Comparison of ENCODE assay signal across 9 cellular contexts in the genomic region with DNA sequence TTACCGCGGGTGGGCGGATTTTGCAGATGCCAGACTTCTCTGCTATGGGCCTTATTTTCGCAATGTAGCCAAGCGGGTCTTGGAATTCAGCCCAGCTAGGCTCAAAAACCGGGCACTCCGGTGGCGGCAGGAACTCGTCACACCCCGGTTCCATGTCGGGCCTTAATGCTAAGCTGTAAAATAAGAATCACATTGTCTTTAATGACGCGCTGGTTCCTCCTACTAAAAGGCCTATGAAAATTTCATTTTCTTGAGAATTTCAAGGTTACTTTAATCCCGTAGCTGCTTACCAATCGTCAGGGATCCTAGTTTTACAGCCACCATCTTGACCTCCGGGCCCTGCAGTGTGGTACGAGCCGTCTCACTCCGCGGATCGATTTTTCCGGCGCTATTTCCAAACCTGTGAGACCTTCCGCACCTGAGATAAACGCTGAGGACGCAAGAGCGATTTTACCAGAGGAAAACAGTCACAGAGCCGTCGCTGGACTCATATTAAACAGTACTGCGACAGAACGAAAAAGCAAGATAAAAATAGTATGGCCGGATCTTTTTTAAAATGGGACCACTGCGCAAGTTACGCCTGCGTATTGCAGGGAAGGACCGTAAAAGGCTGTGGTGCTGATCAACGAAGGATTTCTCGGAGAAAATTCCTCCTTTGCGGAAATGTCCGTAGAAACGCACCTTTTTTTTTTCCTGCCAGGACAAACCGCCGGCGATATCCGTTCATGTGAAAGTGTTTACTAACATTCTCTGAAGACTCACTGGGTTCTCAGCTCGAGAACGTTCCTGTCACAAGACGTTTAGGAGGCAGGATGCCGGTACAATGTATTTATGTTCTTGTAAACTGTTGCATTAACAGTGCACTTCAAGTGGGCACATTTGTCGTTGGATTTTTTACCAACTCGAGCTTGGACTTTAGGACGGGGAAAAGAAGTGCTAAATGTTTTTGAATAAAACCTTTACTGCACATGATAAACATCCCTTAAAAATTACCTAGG. TPM values are rescaled to one million over a fixed set of nuclear protein-coding genes. Genes with fewer than 3 reads are reported as not detected.
DNase-seq lines count a peak whose midpoint lies in the region; ATAC-seq and TF ChIP-seq lines count a peak whose summit lies in the region.
"Had no signal": no experiment of that assay in that cellular context is flagged by ENCODE, and none has a peak within 500 bp of the region (broad histone marks: within the 10 kb centered on the region; RNA-seq: fewer than 3 reads in every experiment).

A gene (minus strand): TSS at position 346 of the 998 bp plus-strand sequence. CDS start 192 bp downstream, at position 154.

- no peak for TF ChIP-seq CTCF in CD4-positive, alpha-beta T cell (IDR thresholded peaks at IDR 0.05)
- no peak for TF ChIP-seq CTCF in osteoblast (IDR thresholded peaks at IDR 0.05; ENCODE audit: extremely low read depth, low read depth, low read length)
- TF ChIP-seq CTCF in ovary (IDR thresholded peaks at IDR 0.05): no peak

- DNase-seq in CD4-positive, alpha-beta T cell: peak in 7 of 10 experiments; percentile 47 to 60 (median 54)
- DNase-seq in effector memory CD8-positive, alpha-beta T cell: peak; percentile 44 to 77 (median 48)
- DNase-seq in osteoblast (ENCODE audit: insufficient read length, low spot score, missing footprints) (no peak), ovary (no peak), iPS-NIHi7 (ENCODE audit: extremely low spot score) (no peak), NCI-H2029 (lab: John Stamatoyannopoulos, UW) (no peak)

- CTCF ChIA-PET in CD4-positive, alpha-beta T cell (lab: Charles Lee): no interaction called here

- no peaks in the 10 kb centered on the region for H3K27me3 Mint-ChIP-seq in CD4-positive, alpha-beta T cell
- H3K27me3 Mint-ChIP-seq in effector memory CD8-positive, alpha-beta T cell: no peaks in the 10 kb centered on the region

- H3K4me1 ChIP-seq in osteoblast (ENCODE audit: insufficient read depth, low read length) (no peaks in the 10 kb centered on the region), ovary (ENCODE audit: insufficient read depth) (no peaks in the 10 kb centered on the region)

- peak within 1 kb of the TSS; percentile 98 for H3K4me3 Mint-ChIP-seq in CD4-positive, alpha-beta T cell
- peak within 1 kb of the TSS; percentile 87 to 88 for H3K4me3 Mint-ChIP-seq in effector memory CD8-positive, alpha-beta T cell

- TF ChIP-seq EP300 in ovary (IDR thresholded peaks at IDR 0.05): no peak

- no peaks in the 10 kb centered on the region for H3K79me2 ChIP-seq in osteoblast (ENCODE audit: insufficient read depth, low read length)

- ATAC-seq in CD4-positive, alpha-beta T cell (ENCODE audit: poor library complexity): peak; percentile 78
- peak; percentile 72 for ATAC-seq in HG02884 (IDR thresholded peaks at IDR 0.05; ENCODE audit: unreplicated experiment)
- peak; percentile 82 for ATAC-seq in effector memory CD8-positive, alpha-beta T cell (replicated peaks)

- intact Hi-C loops in CD4-positive, alpha-beta T cell (cut with DNase I, micrococcal nuclease): loop anchor here (1.0 to 10.0 kb wide), 5 partner anchors 177 to 833 kb away; a partner anchor contains a TSS
- intact Hi-C loops in T-helper 1 cell treated with Interleukin-12 subunit alpha and Interleukin-12 subunit beta and Interleukin-4 antibody, amounts not matched to agents 30 ng/mL and 1 ng/mL, for 36 hours (cut with micrococcal nuclease): loop anchor here (1.0 to 10.0 kb wide), 9 partner anchors 37 to 1500 kb away; a partner anchor contains a TSS
- intact Hi-C loops in ovary (cut with DNase I): no loop called here

- H3K36me3 Mint-ChIP-seq in CD4-positive, alpha-beta T cell (ENCODE audit: low read depth): peaks cover 53% of the 10 kb centered on the region
- H3K36me3 Mint-ChIP-seq in effector memory CD8-positive, alpha-beta T cell (ENCODE audit: insufficient read depth): peaks cover 46% of the 10 kb centered on the region

- peak within 1 kb of the TSS; percentile 21 for H3K27ac ChIP-seq in CD4-positive, alpha-beta T cell (ENCODE audit: low read depth, low read length)
- no peak within 1 kb of the TSS for H3K27ac ChIP-seq in osteoblast (ENCODE audit: low read depth, low read length)
- no peak within 1 kb of the TSS for H3K27ac ChIP-seq in ovary

- H3K9me3 Mint-ChIP-seq in CD4-positive, alpha-beta T cell: no peaks in the 10 kb centered on the region
- H3K9me3 Mint-ChIP-seq in effector memory CD8-positive, alpha-beta T cell: no peaks in the 10 kb centered on the region

- H2AFZ ChIP-seq in osteoblast (ENCODE audit: low read length): no peak within 1 kb of the TSS

- H3K4me3 ChIP-seq in osteoblast (ENCODE audit: insufficient read depth, low read length) (no peak within 1 kb of the TSS), ovary (no peak within 1 kb of the TSS)

- peaks cover 57% of the 10 kb centered on the region for H3K4me1 Mint-ChIP-seq in CD4-positive, alpha-beta T cell (ENCODE audit: low read depth)
- peaks cover 12 to 39% of the 10 kb centered on the region in 2 donors for H3K4me1 Mint-ChIP-seq in effector memory CD8-positive, alpha-beta T cell (ENCODE audit: low read depth in 2 of 2)

- H3K9me3 ChIP-seq in CD4-positive, alpha-beta T cell (ENCODE audit: control insufficient read depth, low read length): no peaks in the 10 kb centered on the region
- H3K9me3 ChIP-seq in osteoblast (ENCODE audit: low read depth, low read length) (no peaks in the 10 kb centered on the region), ovary (no peaks in the 10 kb centered on the region)

- WGBS in ovary, 3 donors: no CpG with 5 or more reads among the region's 52 CpGs

- POLR2A ChIA-PET in CD4-positive, alpha-beta T cell (lab: Charles Lee): interaction anchor here (0.6 to 2.3 kb wide), 14 partner anchors 9 to 1278 kb away, joined by 3 to 63 read pairs (median 4); a partner anchor contains a TSS

- peak within 1 kb of the TSS; percentile 96 for H3K27ac Mint-ChIP-seq in CD4-positive, alpha-beta T cell
- peak within 1 kb of the TSS; percentile 93 to 94 for H3K27ac Mint-ChIP-seq in effector memory CD8-positive, alpha-beta T cell

- H3K27me3 ChIP-seq in CD4-positive, alpha-beta T cell (ENCODE audit: control insufficient read depth, insufficient read depth, low read length): no peaks in the 10 kb centered on the region
- H3K27me3 ChIP-seq in osteoblast (ENCODE audit: insufficient read depth, low read length) (no peaks in the 10 kb centered on the region), ovary (no peaks in the 10 kb centered on the region)

- no peak within 1 kb of the TSS for H3K4me2 ChIP-seq in osteoblast (ENCODE audit: insufficient read depth, low read length)

- H3K36me3 ChIP-seq in osteoblast (ENCODE audit: insufficient read depth, low read length) (no peaks in the 10 kb centered on the region), ovary (no peaks in the 10 kb centered on the region)

- no peak for TF ChIP-seq POLR2A in ovary (IDR thresholded peaks at IDR 0.05)

- no peaks in the 10 kb centered on the region for H4K20me1 ChIP-seq in osteoblast (ENCODE audit: insufficient read depth, low read length)

RNA-seq across cellular contexts. Expression of the gene that starts here (rescaled TPM):
- total RNA-seq in CD4-positive, alpha-beta T cell: 100 to 1,000 TPM; 113 to 118 TPM
- 71.7 and 73.5 TPM in 2 replicates for total RNA-seq in T-helper 1 cell treated with Interleukin-12 subunit alpha and Interleukin-12 subunit beta and Interleukin-4 antibody, amounts not matched to agents 30 ng/mL and 1 ng/mL, for 36 hours
- total RNA-seq in osteoblast (35.8 TPM in 1 of 2 replicates, not detected in the other), ovary (under 1 TPM in 1 of 7 donors, not detected in 6; 0.33 TPM)
- polyA plus RNA-seq in ovary: not detected
- total RNA-seq: glomerular endothelial cell had no signal

Comparison
In these comparisons a context has a peak if more than half of its experiments do, and no peak if none do; other contexts are left out.
1. DNase-seq: peak in CD4-positive, alpha-beta T cell (7 of 10) and effector memory CD8-positive, alpha-beta T cell (3 of 3); none in osteoblast (single experiment), ovary (0 of 5), iPS-NIHi7 (single experiment) and NCI-H2029 (single experiment).
2. intact Hi-C loops: an anchor here in CD4-positive, alpha-beta T cell (1.0 to 10.0 kb wide) and T-helper 1 cell treated with Interleukin-12 subunit alpha and Interleukin-12 subunit beta and Interleukin-4 antibody, amounts not matched to agents 30 ng/mL and 1 ng/mL, for 36 hours (1.0 to 10.0 kb wide); none called in ovary.
3. Peak in every context shown above with its lines, with median percentiles within 50 percentile points of each other: ATAC-seq.